Comparison of ENCODE assay signal across 9 cellular contexts in genomic region chr3:17333893-17334292, GRCh38.
"Had no signal": no experiment of that assay in that cellular context is flagged by ENCODE, and none has a peak within 500 bp of the region (broad histone marks: within the 10 kb centered on the region; RNA-seq: fewer than 3 reads in every experiment).

No MANE protein-coding gene starts in this region.

- H3K4me3 Mint-ChIP-seq: GM23338, H9 had no signal

- H3K9ac ChIP-seq: KMS-11 had no signal

- H3K9me3 Mint-ChIP-seq: GM23338, H9 had no signal

- H3K4me1 Mint-ChIP-seq: GM23338, H9 had no signal

- H3K27ac Mint-ChIP-seq: GM23338, H9 had no signal

- H3K4me2 ChIP-seq: GM23338, KMS-11 had no signal

- DNase-seq: H9, IMR-90, KBM-7 had no signal

- H3K4me3 ChIP-seq: GM23338 had no signal

- H3K27ac ChIP-seq: KMS-11 had no signal

- ATAC-seq: GM23338, HCT116 had no signal

- FAIRE-seq: H1, H54, HTR-8/SVneo had no signal

- H2AFZ ChIP-seq: GM23338 had no signal
